8 cellular contexts compared by ENCODE assay signal in genomic region chr12:12376636-12377448, GRCh38. TPM values are rescaled to one million over a fixed set of nuclear protein-coding genes. Genes with fewer than 3 reads are reported as not detected.
DNase-seq lines count a peak whose midpoint lies in the region; ATAC-seq, FAIRE-seq and TF ChIP-seq lines count a peak whose summit lies in the region.

No MANE protein-coding gene starts in this region.

- H3K9ac ChIP-seq in KMS-11, result no peak overlapping the region
- no peak overlapping the region for H3K9ac ChIP-seq in NT2/D1 (ENCODE audit: insufficient read length, low read depth)

- no peak overlapping the region for H3K4me3 ChIP-seq in KMS-11 (IDR thresholded peaks at IDR 0.05; ENCODE audit: insufficient read depth, low read depth, low read length)
- no peak overlapping the region for H3K4me3 ChIP-seq in NT2/D1 (ENCODE audit: insufficient read length, low read depth)
- H3K4me3 ChIP-seq in body of pancreas, result no peak overlapping the region

- TF ChIP-seq POLR2A in GM12892 (IDR thresholded peaks at IDR 0.05; ENCODE audit: low read depth, low read length) (no peak), body of pancreas (IDR thresholded peaks at IDR 0.05) (no peak)

- no peak overlapping the region for H3K27ac ChIP-seq in KMS-11
- no peak overlapping the region for H3K27ac ChIP-seq in body of pancreas

- H3K4me1 ChIP-seq in KMS-11 (ENCODE audit: low read depth, poor library complexity, severe bottlenecking) (peaks cover 33% of the 10 kb centered on the region), NT2/D1 (ENCODE audit: insufficient read depth, insufficient read length) (no peaks in the 10 kb centered on the region), body of pancreas (peaks cover 29% of the 10 kb centered on the region)

- H3K79me2 ChIP-seq in KMS-11 (ENCODE audit: insufficient read depth, low read depth), result no peaks in the 10 kb centered on the region

- no peak overlapping the region; the same call in 1 of the 2 replicates for H3K4me2 ChIP-seq in KMS-11

- peaks cover 2% of the 10 kb centered on the region; the same call in 1 of the 2 replicates for H3K9me3 ChIP-seq in NT2/D1 (ENCODE audit: insufficient read depth, low read length)
- H3K9me3 ChIP-seq in body of pancreas, result no peaks in the 10 kb centered on the region

- WGBS in body of pancreas, 2 donors, result 74 to 76% methylated on average over 12 of the region's 12 CpGs

- intact Hi-C loops in body of pancreas (cut with DNase I), result loop anchor here (10.0 kb wide), 1 partner anchor 328 kb away; no protein-coding TSS in a partner anchor

- H3K36me3 ChIP-seq in KMS-11 (ENCODE audit: insufficient read depth), result no peaks in the 10 kb centered on the region
- no peaks in the 10 kb centered on the region for H3K36me3 ChIP-seq in NT2/D1 (ENCODE audit: insufficient read depth, insufficient read length, low read length)
- no peaks in the 10 kb centered on the region for H3K36me3 ChIP-seq in body of pancreas (replicated peaks in 1 of 2; ENCODE audit: insufficient read depth in 1 of 2, low read depth in 2 of 2)

- no peaks in the 10 kb centered on the region for H4K20me1 ChIP-seq in KMS-11 (ENCODE audit: insufficient read depth)

- FAIRE-seq in GM12892 (lab: Jason Lieb, UNC), result peak; percentile 88

- DNase-seq in AG20443 (ENCODE audit: low spot score), result peak; percentile 71
- peak; percentile 34 for DNase-seq in GM12892 (ENCODE audit: insufficient read length)
- DNase-seq in NT2/D1 (ENCODE audit: low read depth, low spot score), result peak; percentile 81
- peak in 3 of 4 donors; percentile 41 to 69 (median 59) for DNase-seq in body of pancreas
- DNase-seq in inferior parietal cortex (ENCODE audit: extremely low spot score), result peak; percentile 87
- DNase-seq in stimulated activated naive CD8-positive, alpha-beta T cell treated with anti-CD3 and anti-CD28 coated beads, Interleukin-15, Interleukin-2, amounts not matched to agents 100 U/mL and 50 U/mL, for 24 hours, result no peak

- peak; percentile 75 for TF ChIP-seq CTCF in KMS-11 (conservative IDR thresholded peaks at IDR 0.05; ENCODE audit: low read depth, low read length)
- TF ChIP-seq CTCF in body of pancreas (IDR thresholded peaks at IDR 0.05), result peak; percentile 50 to 94 (median 85)

- H3K27me3 ChIP-seq in KMS-11 (ENCODE audit: insufficient read depth, low read depth), result no peaks in the 10 kb centered on the region
- H3K27me3 ChIP-seq in NT2/D1 (ENCODE audit: insufficient read depth, insufficient read length), result no peaks in the 10 kb centered on the region
- no peaks in the 10 kb centered on the region for H3K27me3 ChIP-seq in body of pancreas

- no peak overlapping the region for H2AFZ ChIP-seq in KMS-11 (ENCODE audit: low read depth)

- ATAC-seq in body of pancreas (peak; percentile 86), GM19455 (IDR thresholded peaks at IDR 0.05; ENCODE audit: unreplicated experiment) (no peak)
- ATAC-seq in stimulated activated naive CD8-positive, alpha-beta T cell treated with anti-CD3 and anti-CD28 coated beads, Interleukin-15, Interleukin-2, amounts not matched to agents 100 U/mL and 50 U/mL, for 24 hours, result peak; percentile 73

RNA-seq across cellular contexts. Expression of gene BORCS5, which starts 20.0 kb away (rescaled TPM):
- 8.9 TPM for polyA plus RNA-seq in GM12892 (2012; ENCODE audit: missing spikeins)
- total RNA-seq in body of pancreas, result 10 to 100 TPM in 1 of 2 donors, 1 to 10 TPM in 1; 5.6 to 18.4 TPM

RNA-seq across cellular contexts. Expression of gene MANSC1, which starts 26.8 kb away (rescaled TPM):
- polyA plus RNA-seq in GM12892 (2012; ENCODE audit: missing spikeins), result not detected
- 10 to 100 TPM in 1 of 2 donors, 1 to 10 TPM in 1; 8.9 to 12.2 TPM for total RNA-seq in body of pancreas
